In the genomic region with DNA sequence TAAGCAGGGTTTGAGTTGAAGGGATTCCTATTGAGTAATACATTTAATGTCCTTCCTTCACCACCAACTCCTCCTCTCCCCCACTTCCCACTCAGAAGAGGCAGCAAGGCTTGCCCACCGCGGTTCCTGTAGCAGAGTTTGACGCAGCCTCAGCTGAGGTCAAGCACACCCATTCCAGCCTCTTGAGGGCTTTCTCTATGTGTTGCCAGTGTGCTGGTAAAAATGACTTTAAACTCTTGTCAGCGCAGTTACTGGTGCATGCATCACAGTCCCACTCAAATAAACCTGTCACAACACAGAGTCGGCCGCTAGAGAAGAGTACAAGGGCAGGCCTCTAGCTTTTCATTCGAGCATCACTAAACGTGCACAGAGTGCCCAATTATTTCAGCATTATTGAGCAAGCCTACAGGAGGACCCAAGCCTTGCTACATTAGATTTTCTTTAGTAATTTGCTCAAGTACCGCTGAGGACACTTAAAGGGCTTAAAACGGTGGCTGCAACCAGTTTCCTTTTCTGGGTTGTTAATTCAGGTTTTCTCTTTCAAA, we compare ENCODE assay signal across 14 cellular contexts.
DNase-seq lines count a peak whose midpoint lies in the region; ATAC-seq and TF ChIP-seq lines count a peak whose summit lies in the region.
"Had no signal": no experiment of that assay in that cellular context is flagged by ENCODE, and none has a peak within 500 bp of the region (broad histone marks: within the 10 kb centered on the region; RNA-seq: fewer than 3 reads in every experiment).

No MANE protein-coding gene starts in this region.

- peak overlapping the region; percentile 56 to 75 for H3K4me3 Mint-ChIP-seq in CD14-positive monocyte
- H3K4me3 Mint-ChIP-seq: activated B cell treated with CpG ODN at 0.5 μM for 24 hours; activated T-helper 17 cell treated with anti-CD3 and anti-CD28 coated beads, Interleukin-2, amount 50 U/mL, for 72 hours had no signal

- intact Hi-C loops in CD14-positive monocyte (cut with micrococcal nuclease): loop anchor here in 1 of 2 donors (5.0 kb wide), 1 partner anchor 79 kb away; a partner anchor contains a TSS

- DNase-seq in CD14-positive monocyte (ENCODE audit: low spot score) (peak; percentile 74), Kasumi-1 (lab: John Stamatoyannopoulos, UW) (peak; percentile 54 to 67), NOMO-1 treated with dmso at 0.1 percent for 144 hours (lab: John Stamatoyannopoulos, UW; ENCODE audit: unreplicated experiment) (peak; percentile 71), iris pigment epithelial cell (ENCODE audit: low read depth) (peak; percentile 37), D341Med (ENCODE audit: low spot score) (no peak), LoVo (ENCODE audit: low spot score) (no peak)
- DNase-seq: activated B cell treated with CpG ODN at 0.5 μM for 24 hours, foreskin melanocyte, HCEC 1CT, mesendoderm had no signal

- peaks cover 31 to 38% of the 10 kb centered on the region in 2 donors for H3K36me3 Mint-ChIP-seq in CD14-positive monocyte

- peaks cover 20% of the 10 kb centered on the region for H3K4me1 Mint-ChIP-seq in CD14-positive monocyte
- H3K4me1 Mint-ChIP-seq: activated T-helper 17 cell treated with anti-CD3 and anti-CD28 coated beads, Interleukin-2, amount 50 U/mL, for 72 hours had no signal

- H3K27ac Mint-ChIP-seq in CD14-positive monocyte: peak overlapping the region; percentile 87 to 96 (median 94)
- H3K27ac Mint-ChIP-seq: activated B cell treated with CpG ODN at 0.5 μM for 24 hours; activated T-helper 17 cell treated with anti-CD3 and anti-CD28 coated beads, Interleukin-2, amount 50 U/mL, for 72 hours had no signal

- no peaks in the 10 kb centered on the region for H3K27me3 Mint-ChIP-seq in CD14-positive monocyte (ENCODE audit: low read depth in 3 of 3)
- H3K27me3 Mint-ChIP-seq: activated B cell treated with CpG ODN at 0.5 μM for 24 hours; activated T-helper 17 cell treated with anti-CD3 and anti-CD28 coated beads, Interleukin-2, amount 50 U/mL, for 72 hours had no signal

- no peaks in the 10 kb centered on the region for H3K9me3 Mint-ChIP-seq in CD14-positive monocyte
- H3K9me3 Mint-ChIP-seq: activated B cell treated with CpG ODN at 0.5 μM for 24 hours; activated T-helper 17 cell treated with anti-CD3 and anti-CD28 coated beads, Interleukin-2, amount 50 U/mL, for 72 hours had no signal

- TF ChIP-seq CTCF in CD14-positive monocyte (IDR thresholded peaks at IDR 0.05): no peak

- ATAC-seq in HG03159 (IDR thresholded peaks at IDR 0.05; ENCODE audit: unreplicated experiment) (no peak), GM21723 (IDR thresholded peaks at IDR 0.05; ENCODE audit: unreplicated experiment) (no peak)
- ATAC-seq: activated T-helper 17 cell treated with anti-CD3 and anti-CD28 coated beads, Interleukin-2, amount 50 U/mL, for 72 hours; sciatic nerve had no signal

Comparison
In these comparisons a context has a peak if more than half of its experiments do, and no peak if none do; other contexts are left out.
1. DNase-seq: peak in CD14-positive monocyte (single experiment), Kasumi-1 (2 of 2), NOMO-1 treated with dmso at 0.1 percent for 144 hours (single experiment) and iris pigment epithelial cell (single experiment); none in D341Med (single experiment) and LoVo (single experiment).